15 cellular contexts compared by ENCODE assay signal in the genomic region with DNA sequence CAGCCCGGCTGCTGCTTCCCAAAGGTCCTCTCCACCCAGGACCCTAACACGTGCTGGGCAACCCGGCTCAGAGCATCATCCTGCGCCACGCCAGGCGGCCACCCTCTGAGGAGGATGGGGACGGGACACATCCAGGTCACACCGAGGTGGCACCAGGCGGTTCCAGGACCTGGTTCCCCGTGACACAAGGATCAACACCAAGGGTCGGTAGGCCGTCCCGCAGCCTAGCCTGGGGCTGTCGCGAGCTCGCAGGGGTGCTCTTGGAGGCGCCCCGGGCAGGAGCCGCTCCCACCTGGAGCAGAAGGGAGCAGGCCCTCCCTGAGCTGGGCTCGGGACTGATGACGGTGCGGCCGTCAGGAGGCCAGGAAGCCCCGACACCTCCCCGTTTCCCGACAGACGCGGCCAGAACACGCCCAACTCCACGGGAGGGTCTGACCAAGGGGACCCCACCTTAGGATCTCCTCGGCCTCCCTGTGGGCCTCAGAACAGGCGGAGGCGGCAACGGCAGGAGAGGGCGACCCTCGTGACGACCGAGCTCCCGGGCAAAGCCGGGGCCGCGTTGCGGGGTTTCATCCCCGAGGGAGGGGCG. TPM values are rescaled to one million over a fixed set of nuclear protein-coding genes. Genes with fewer than 3 reads are reported as not detected.
A peak's percentile ranks its signal among the peaks of the same experiment; 100 is the strongest.
DNase-seq lines count a peak whose midpoint lies in the region; ATAC-seq and TF ChIP-seq lines count a peak whose summit lies in the region.
"Had no signal": no experiment of that assay in that cellular context is flagged by ENCODE, and none has a peak within 500 bp of the region (broad histone marks: within the 10 kb centered on the region; RNA-seq: fewer than 3 reads in every experiment).

No MANE protein-coding gene starts in this region.

- peak; percentile 46 for DNase-seq in dermis blood vessel endothelial cell
- DNase-seq in KG1 (lab: John Stamatoyannopoulos, UW): no peak
- DNase-seq in kidney tubule cell (ENCODE audit: low spot score): no peak
- DNase-seq: activated CD4-positive, alpha-beta T cell treated with anti-CD3 and anti-CD28 coated beads for 4 hours; activated naive CD8-positive, alpha-beta T cell treated with anti-CD3 and anti-CD28 coated beads, Interleukin-2, amount 50 U/mL, for 24 hours; activated T-cell treated with anti-CD3 and anti-CD28 coated beads, Interleukin-2, amount 50 U/mL, for 1 hour; DMS79 treated with DMSO at 0.1 percent for 48 hours; NCI-H1105; NCI-H2171 had no signal

- ATAC-seq in HG02623 (IDR thresholded peaks at IDR 0.05; ENCODE audit: unreplicated experiment): no peak

- no peaks in the 10 kb centered on the region for H3F3A ChIP-seq in OCI-LY1 (ENCODE audit: insufficient read depth, low read length)

- H3K4me3 ChIP-seq in OCI-LY1 (ENCODE audit: low read depth, low read length, poor library complexity, severe bottlenecking): no peak overlapping the region
- H3K4me3 ChIP-seq in skeletal muscle satellite cell (ENCODE audit: low read length): peak overlapping the region; percentile 63

- H3K9me2 ChIP-seq in OCI-LY1 (ENCODE audit: low read depth, low read length): no peaks in the 10 kb centered on the region

- no peaks in the 10 kb centered on the region for H3K79me2 ChIP-seq in OCI-LY1 (ENCODE audit: insufficient read depth, low read length)

- H3K27me3 ChIP-seq in OCI-LY1 (ENCODE audit: insufficient read depth, low read length): no peaks in the 10 kb centered on the region
- no peaks in the 10 kb centered on the region for H3K27me3 ChIP-seq in skeletal muscle satellite cell (ENCODE audit: control insufficient read depth, insufficient read depth, low read length)

- H3K4me1 ChIP-seq in OCI-LY1 (ENCODE audit: insufficient read depth, low read length, severe bottlenecking): peaks cover 24% of the 10 kb centered on the region
- peaks cover 19% of the 10 kb centered on the region for H3K4me1 ChIP-seq in skeletal muscle satellite cell (ENCODE audit: control insufficient read depth, insufficient read depth, low read length)

- no peaks in the 10 kb centered on the region for H4K20me1 ChIP-seq in OCI-LY1 (ENCODE audit: insufficient read depth, low read length)

- H3K9ac ChIP-seq in OCI-LY1 (ENCODE audit: low read length): no peak overlapping the region
- no peak overlapping the region for H3K9ac ChIP-seq in skeletal muscle satellite cell (ENCODE audit: low read depth, low read length)

- H3K27ac ChIP-seq in OCI-LY1 (ENCODE audit: low read depth, low read length, poor library complexity, severe bottlenecking): no peak overlapping the region
- H3K27ac ChIP-seq: epithelial cell of prostate had no signal

- H3K4me2 ChIP-seq in OCI-LY1 (ENCODE audit: low read length) (0 out of 2 replicates have a peak overlapping the region, but pooled peaks have one; percentile 56), skeletal muscle satellite cell (ENCODE audit: low read length) (peak overlapping the region; percentile 77)

- TF ChIP-seq CTCF in OCI-LY1 (IDR thresholded peaks at IDR 0.05; ENCODE audit: low read length): no peak

- no peak overlapping the region for H2AFZ ChIP-seq in OCI-LY1 (ENCODE audit: low read length)

- no peaks in the 10 kb centered on the region for H3K36me3 ChIP-seq in OCI-LY1 (ENCODE audit: insufficient read depth, low read length)
- no peaks in the 10 kb centered on the region for H3K36me3 ChIP-seq in skeletal muscle satellite cell (ENCODE audit: insufficient read depth, low read length)

- no peaks in the 10 kb centered on the region for H3K9me3 ChIP-seq in OCI-LY1 (ENCODE audit: low read length)
- no peaks in the 10 kb centered on the region for H3K9me3 ChIP-seq in skeletal muscle satellite cell (replicated peaks; ENCODE audit: low read length)

RNA-seq across cellular contexts. Expression of gene EXD3, which starts 6.3 kb away (rescaled TPM):
- 32.9 and 43.1 TPM in 2 replicates for total RNA-seq in dermis blood vessel endothelial cell
- total RNA-seq in skeletal muscle satellite cell (2012; rRNA removed): 2.4 and 4.6 TPM in 2 replicates

RNA-seq across cellular contexts. Expression of gene NOXA1, which starts 6.5 kb away (rescaled TPM):
- total RNA-seq in dermis blood vessel endothelial cell: 1.5 and 2.6 TPM in 2 replicates
- 0.25 TPM in 1 of 2 replicates, not detected in the other for total RNA-seq in skeletal muscle satellite cell (2012; rRNA removed)

RNA-seq across cellular contexts. Expression of gene ENTPD8, which starts 24.5 kb away (rescaled TPM):
- total RNA-seq in dermis blood vessel endothelial cell: 0.23 and 0.34 TPM in 2 replicates
- not detected in 2 replicates for total RNA-seq in skeletal muscle satellite cell (2012; rRNA removed)
- total RNA-seq: kidney epithelial cell; T-helper 2 cell treated with Interferon-gamma antibody and Interleukin-4, amounts not matched to agents 100 ng/mL and 5 ng/mL, for 36 hours had no signal

RNA-seq across cellular contexts. Expression of gene NSMF, which starts 42.5 kb away (rescaled TPM):
- 32.7 and 32.8 TPM in 2 replicates for total RNA-seq in dermis blood vessel endothelial cell
- total RNA-seq in skeletal muscle satellite cell (2012; rRNA removed): 40.8 and 46.6 TPM in 2 replicates
